ENCODE assay signal across 9 cellular contexts in genomic region chr6:141488466-141488865, GRCh38.
DNase-seq lines count a peak whose midpoint lies in the region; ATAC-seq and TF ChIP-seq lines count a peak whose summit lies in the region.
"Had no signal": no experiment of that assay in that cellular context is flagged by ENCODE, and none has a peak within 500 bp of the region (broad histone marks: within the 10 kb centered on the region; RNA-seq: fewer than 3 reads in every experiment).

No MANE protein-coding gene starts in this region.

- BruUV-seq in mammary epithelial cell (replicated peaks; lab: Mats Ljungman, UMichigan) = no TSS peak

- peak overlapping the region; percentile 56 for H2AFZ ChIP-seq in mammary epithelial cell (ENCODE audit: low read depth, low read length)

- intact Hi-C loops in mammary epithelial cell (cut with micrococcal nuclease) (no loop called here), mucosa of descending colon (cut with DNase I, micrococcal nuclease) (no loop called here)

- ATAC-seq in GM21528 (IDR thresholded peaks at IDR 0.05; ENCODE audit: low FRiP score, unreplicated experiment) = peak; percentile 34
- ATAC-seq in mucosa of descending colon = no peak

- H3K27me3 ChIP-seq in mammary epithelial cell (ENCODE audit: insufficient read depth, low read length) = no peaks in the 10 kb centered on the region

- H3K4me1 ChIP-seq in mammary epithelial cell (ENCODE audit: insufficient read depth, low read length) (peaks cover 5% of the 10 kb centered on the region), mucosa of descending colon (ENCODE audit: low read depth) (no peaks in the 10 kb centered on the region)

- H3K27ac ChIP-seq in mammary epithelial cell (ENCODE audit: insufficient read depth, low read depth, low read length) = no peak overlapping the region

- in situ Hi-C loops in mammary epithelial cell (cut with MboI; ENCODE audit: low sequenced_read_pairs in 2 of 2) = no loop called here

- WGBS in mammary epithelial cell (ENCODE audit: low coverage, missing lambda C conversion rate) = 40% methylated on average over 1 of the region's 1 CpG

- H4K20me1 ChIP-seq in mammary epithelial cell (ENCODE audit: insufficient read depth, low read length) = no peaks in the 10 kb centered on the region

- dilution Hi-C loops in mammary epithelial cell (cut with HindIII; ENCODE audit: low sequenced_read_pairs) = no loop called here

- H3K79me2 ChIP-seq in mammary epithelial cell (ENCODE audit: insufficient read depth, low read length) = no peaks in the 10 kb centered on the region

- H3K4me3 ChIP-seq in mammary epithelial cell (replicated peaks in 1 of 3; ENCODE audit: insufficient read depth in 1 of 3, low read depth in 2 of 3, low read length in 3 of 3) = no peak overlapping the region
- H3K4me3 ChIP-seq in mucosa of descending colon = no peak overlapping the region
- H3K4me3 ChIP-seq: lung had no signal

- CTCF ChIA-PET in mammary epithelial cell (lab: Charles Lee; ENCODE audit: low non-redundant PET) = no interaction called here

- H3K9ac ChIP-seq in mammary epithelial cell (ENCODE audit: insufficient read depth, low read length) = no peak overlapping the region

- H3K9me3 ChIP-seq in mammary epithelial cell (replicated peaks; ENCODE audit: insufficient read depth, low read length) (no peaks in the 10 kb centered on the region), mucosa of descending colon (no peaks in the 10 kb centered on the region)

- H3K36me3 ChIP-seq in mammary epithelial cell (ENCODE audit: insufficient read depth, low read length) (no peaks in the 10 kb centered on the region), mucosa of descending colon (ENCODE audit: low read depth) (no peaks in the 10 kb centered on the region)

- no peak overlapping the region for H3K4me2 ChIP-seq in mammary epithelial cell (ENCODE audit: insufficient read depth, low read depth, low read length)

- TF ChIP-seq CTCF in mammary epithelial cell (conservative IDR thresholded peaks at IDR 0.05 in 1 of 2, IDR thresholded peaks at IDR 0.05 in 1 of 2; ENCODE audit: extremely low read depth in 1 of 2, insufficient read depth in 1 of 2, low read depth in 1 of 2, low read length in 2 of 2) = no peak
- TF ChIP-seq CTCF in mucosa of descending colon (IDR thresholded peaks at IDR 0.05) = no peak

- DNase-seq in EH (ENCODE audit: low read depth) = peak; percentile 36
- DNase-seq in HT-29 (ENCODE audit: low spot score) = peak; percentile 11
- DNase-seq in mammary epithelial cell = no peak
- no peak for DNase-seq in iPS-NIHi11 (ENCODE audit: low spot score)
- no peak for DNase-seq in activated naive CD4-positive, alpha-beta T cell (lab: John Stamatoyannopoulos, UW)
- no peak for DNase-seq in mucosa of descending colon
- no peak for DNase-seq in activated CD4-positive, alpha-beta T cell treated with anti-CD3 and anti-CD28 coated beads, Interleukin-2, amount 50 U/mL, for 4 hours

Comparison
In these comparisons a context has a peak if more than half of its experiments do, and no peak if none do; other contexts are left out.
1. DNase-seq: peak in EH (single experiment) and HT-29 (single experiment); none in mammary epithelial cell (single experiment), iPS-NIHi11 (single experiment), activated naive CD4-positive, alpha-beta T cell (0 of 4), mucosa of descending colon (0 of 3) and activated CD4-positive, alpha-beta T cell treated with anti-CD3 and anti-CD28 coated beads, Interleukin-2, amount 50 U/mL, for 4 hours (0 of 2).